Comparison of ENCODE assay signal across 8 cellular contexts in genomic region chr1:44531785-44532566, GRCh38.
A peak's percentile ranks its signal among the peaks of the same experiment; 100 is the strongest.
DNase-seq lines count a peak whose midpoint lies in the region; ATAC-seq and TF ChIP-seq lines count a peak whose summit lies in the region.

No MANE protein-coding gene starts in this region.

- no peaks in the 10 kb centered on the region for H3K9me3 ChIP-seq in OCI-LY3 (ENCODE audit: insufficient read depth, low read length)
- peaks cover 6% of the 10 kb centered on the region; the same call in 1 of the 2 replicates for H3K9me3 ChIP-seq in SJCRH30 (replicated peaks)

- DNase-seq in EL (peak; percentile 62), GM23338 (ENCODE audit: low spot score) (no peak), fibroblast of mammary gland (ENCODE audit: low read depth) (peak; percentile 61), T-cell (no peak), 8988T (no peak), SJCRH30 (no peak)

- H3K27me3 ChIP-seq in GM23338 (ENCODE audit: insufficient read depth), result no peaks in the 10 kb centered on the region
- no peaks in the 10 kb centered on the region for H3K27me3 ChIP-seq in OCI-LY3 (ENCODE audit: low read depth, low read length)
- peaks cover 5% of the 10 kb centered on the region; the same call in 1 of the 2 replicates for H3K27me3 ChIP-seq in SJCRH30

- CTCF ChIA-PET in T-cell (lab: Charles Lee), result no interaction called here

- H3K4me1 ChIP-seq in GM23338 (ENCODE audit: insufficient read depth) (peaks cover 48% of the 10 kb centered on the region), OCI-LY3 (ENCODE audit: low read length) (peaks cover 26% of the 10 kb centered on the region), SJCRH30 (no peaks in the 10 kb centered on the region)

- H3K79me2 ChIP-seq in GM23338 (replicated peaks; ENCODE audit: insufficient read depth) (peaks cover 9% of the 10 kb centered on the region; the same call in 1 of the 2 replicates), OCI-LY3 (ENCODE audit: low read length) (no peaks in the 10 kb centered on the region)

- no peak overlapping the region for H3K4me3 ChIP-seq in GM23338
- peak overlapping the region; percentile 50 for H3K4me3 ChIP-seq in OCI-LY3 (ENCODE audit: low read length)
- H3K4me3 ChIP-seq in fibroblast of mammary gland (ENCODE audit: control insufficient read depth, low read depth, low read length), result no peak overlapping the region
- H3K4me3 ChIP-seq in SJCRH30, result no peak overlapping the region

- H3K36me3 ChIP-seq in GM23338 (ENCODE audit: insufficient read depth), result 0 out of 2 replicates have a peak, but pooled peaks cover 3% of the 10 kb centered on the region
- no peaks in the 10 kb centered on the region for H3K36me3 ChIP-seq in OCI-LY3 (replicated peaks; ENCODE audit: low read depth, low read length)
- H3K36me3 ChIP-seq in SJCRH30, result no peaks in the 10 kb centered on the region

- no peaks in the 10 kb centered on the region for H3K9me3 Mint-ChIP-seq in GM23338
- H3K9me3 Mint-ChIP-seq in T-cell, result no peaks in the 10 kb centered on the region

- ATAC-seq in GM23338, result 0 out of 3 replicates have a peak, but pooled peaks have one; percentile 14
- no peak for ATAC-seq in HG02970 (IDR thresholded peaks at IDR 0.05; ENCODE audit: low FRiP score, unreplicated experiment)
- ATAC-seq in T-cell (replicated peaks in 1 of 4), result no peak

- H3K27me3 Mint-ChIP-seq in GM23338 (ENCODE audit: insufficient read depth, low read depth, poor library complexity), result peaks cover 8% of the 10 kb centered on the region
- H3K27me3 Mint-ChIP-seq in T-cell, result peaks cover 6 to 13% of the 10 kb centered on the region in 2 donors

- no peaks in the 10 kb centered on the region for H3K9me2 ChIP-seq in GM23338 (ENCODE audit: insufficient read depth)

- H3K4me3 Mint-ChIP-seq in GM23338 (no peak overlapping the region), T-cell (no peak overlapping the region)

- H3K4me2 ChIP-seq in GM23338 (peak overlapping the region; percentile 39), OCI-LY3 (ENCODE audit: low read length) (peak overlapping the region; percentile 81)

- H3K9ac ChIP-seq in OCI-LY3 (ENCODE audit: low read length), result peak overlapping the region; percentile 42; the same call in 1 of the 2 replicates

- TF ChIP-seq CTCF in GM23338 (conservative IDR thresholded peaks at IDR 0.05; ENCODE audit: low read depth in 2 of 2) (no peak), OCI-LY3 (IDR thresholded peaks at IDR 0.05; ENCODE audit: low read depth, low read length) (no peak), fibroblast of mammary gland (conservative IDR thresholded peaks at IDR 0.05; ENCODE audit: control insufficient read depth, insufficient read depth, low read depth, low read length) (no peak)

- H3K27ac ChIP-seq in GM23338 (ENCODE audit: low read depth) (0 out of 2 replicates have a peak overlapping the region, but pooled peaks have one; percentile 15), OCI-LY3 (ENCODE audit: low read length) (peak overlapping the region; percentile 83), SJCRH30 (no peak overlapping the region)

- H4K20me1 ChIP-seq in GM23338 (replicated peaks; ENCODE audit: insufficient read depth) (no peaks in the 10 kb centered on the region), OCI-LY3 (ENCODE audit: insufficient read depth, low read length) (no peaks in the 10 kb centered on the region)

- H3K36me3 Mint-ChIP-seq in GM23338 (ENCODE audit: low read depth) (no peaks in the 10 kb centered on the region), T-cell (no peaks in the 10 kb centered on the region)

- H3K4me1 Mint-ChIP-seq in GM23338 (peaks cover 42% of the 10 kb centered on the region), T-cell (no peaks in the 10 kb centered on the region)

- peak overlapping the region; percentile 92 for H3K27ac Mint-ChIP-seq in GM23338
- no peak overlapping the region for H3K27ac Mint-ChIP-seq in T-cell

- POLR2A ChIA-PET in T-cell (lab: Charles Lee), result interaction anchor here in 1 of 2 donors (0.6 kb wide), 1 partner anchor 341 kb away, joined by 4 read pairs; no protein-coding TSS in a partner anchor

- H2AFZ ChIP-seq in GM23338, result no peak overlapping the region
- H2AFZ ChIP-seq in OCI-LY3 (ENCODE audit: low read depth, low read length), result no peak overlapping the region

- H3F3A ChIP-seq in GM23338 (replicated peaks; ENCODE audit: low read depth), result 0 out of 2 replicates have a peak, but pooled peaks cover 10% of the 10 kb centered on the region

TF ChIP-seq in GM23338, 12 proteins besides CTCF, POLR2A, EP300 and RAD21:
- TF ChIP-seq POLR2AphosphoS5 (IDR thresholded peaks at IDR 0.05; ENCODE audit: low read depth), result no peak
- no peak for TF ChIP-seq JUNB (IDR thresholded peaks at IDR 0.05; ENCODE audit: unreplicated experiment)
- TF ChIP-seq ZNF331 (CRISPR knock-in tag; IDR thresholded peaks at IDR 0.05; ENCODE audit: low read depth), result no peak
- TF ChIP-seq EZH2 (IDR thresholded peaks at IDR 0.05; ENCODE audit: low read depth, unreplicated experiment), result no peak
- TF ChIP-seq ZNF114 (CRISPR knock-in tag; IDR thresholded peaks at IDR 0.05), result no peak
- TF ChIP-seq ZNF462 (CRISPR knock-in tag; IDR thresholded peaks at IDR 0.05), result no peak
- no peak for TF ChIP-seq STAT1 (IDR thresholded peaks at IDR 0.05; ENCODE audit: unreplicated experiment)
- no peak for TF ChIP-seq EZH2phosphoT487 (IDR thresholded peaks at IDR 0.05; ENCODE audit: unreplicated experiment)

Comparison
In these comparisons a context has a peak if more than half of its experiments do, and no peak if none do; other contexts are left out.
1. DNase-seq: peak in EL (single experiment) and fibroblast of mammary gland (single experiment); none in GM23338 (single experiment), T-cell (0 of 34), 8988T (single experiment) and SJCRH30 (0 of 2).